ENCODE assay signal across 10 cellular contexts in genomic region chr12:22453511-22453910, GRCh38.
"Had no signal": no experiment of that assay in that cellular context is flagged by ENCODE, and none has a peak within 500 bp of the region (broad histone marks: within the 10 kb centered on the region; RNA-seq: fewer than 3 reads in every experiment).

No MANE protein-coding gene starts in this region.

- H2AFZ ChIP-seq: GM23338 had no signal

- H3K4me3 ChIP-seq: GM23338, HAP-1, K562 had no signal

- DNase-seq: H7, HFFc6, KG1 had no signal

- H3K27ac ChIP-seq: HL-60 had no signal

- H3K9me3 ChIP-seq: HAP-1 had no signal

- H3K4me1 ChIP-seq: HAP-1 had no signal

- FAIRE-seq: H1, HepG2, K562 had no signal

- H3K4me2 ChIP-seq: GM23338 had no signal

- ATAC-seq: GM23338, HCT116, HepG2, K562 had no signal

- H3K36me3 ChIP-seq: HAP-1 had no signal
